ENCODE assay signal across 8 cellular contexts in the genomic region with DNA sequence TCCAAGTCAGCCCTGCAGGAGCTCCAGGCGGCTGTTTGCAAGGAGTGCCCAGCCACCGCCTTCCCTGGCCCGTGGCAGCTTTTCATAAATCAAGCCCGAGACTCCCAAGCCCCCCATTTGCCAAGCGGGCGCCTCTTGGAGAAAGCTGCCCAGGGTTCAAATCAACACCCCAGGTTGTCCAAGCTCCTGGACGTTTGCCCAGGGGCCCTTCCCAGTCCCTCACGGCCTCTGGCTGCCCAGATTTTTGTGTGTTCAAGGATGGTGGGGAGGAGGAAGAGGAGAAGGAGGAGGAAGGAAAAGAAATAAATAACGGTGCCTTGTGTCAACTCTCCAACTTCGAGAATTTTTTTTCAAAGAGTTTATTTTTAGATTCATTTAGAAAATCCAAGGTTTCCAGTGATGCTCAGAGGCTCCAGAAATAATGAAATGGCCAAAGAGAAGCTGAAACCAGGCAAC. TPM values are rescaled to one million over a fixed set of nuclear protein-coding genes. Genes with fewer than 3 reads are reported as not detected.
DNase-seq lines count a peak whose midpoint lies in the region; ATAC-seq and TF ChIP-seq lines count a peak whose summit lies in the region.

No MANE protein-coding gene starts in this region.

- intact Hi-C loops in right cardiac atrium (cut with DNase I): loop anchor here in 1 of 4 donors (10.0 kb wide), 1 partner anchor 108 kb away; no protein-coding TSS in a partner anchor

- no peak for TF ChIP-seq CTCF in retinal pigment epithelial cell (conservative IDR thresholded peaks at IDR 0.05; ENCODE audit: low read depth, low read length)

- no peaks in the 10 kb centered on the region for H4K20me1 ChIP-seq in GM23248 (ENCODE audit: insufficient read depth)

- no peaks in the 10 kb centered on the region for H3K36me3 ChIP-seq in GM23248 (ENCODE audit: low read depth)
- no peaks in the 10 kb centered on the region for H3K36me3 ChIP-seq in adipocyte (ENCODE audit: control insufficient read depth, insufficient read depth, low read length, severe bottlenecking)

- H3K79me2 ChIP-seq in GM23248 (ENCODE audit: insufficient read depth): no peaks in the 10 kb centered on the region

- H3K9me2 ChIP-seq in GM23248 (ENCODE audit: insufficient read depth): no peaks in the 10 kb centered on the region

- peaks cover 21% of the 10 kb centered on the region for H3F3A ChIP-seq in GM23248 (ENCODE audit: insufficient read depth)

- H3K9me3 ChIP-seq in GM23248 (ENCODE audit: low read depth): no peaks in the 10 kb centered on the region
- H3K9me3 ChIP-seq in adipocyte (ENCODE audit: control insufficient read depth, low read length): no peaks in the 10 kb centered on the region
- no peaks in the 10 kb centered on the region for H3K9me3 ChIP-seq in right cardiac atrium (ENCODE audit: control insufficient read depth, low read length)

- peak; percentile 13 to 29 for ATAC-seq in right cardiac atrium

- WGBS in GM23248 (ENCODE audit: low coverage in 1 of 2, low lambda C conversion rate in 2 of 2, missing lambda C conversion rate in 2 of 2), 2 experiments: 0 to 6% methylated on average over 10 of the region's 10 CpGs
- WGBS in right cardiac atrium: 1% methylated on average over 10 of the region's 10 CpGs

- H2AFZ ChIP-seq in GM23248: peak overlapping the region; percentile 40

- peak overlapping the region; percentile 99 for H3K4me2 ChIP-seq in GM23248 (ENCODE audit: unreplicated experiment)

- DNase-seq in GM23248: peak; percentile 65
- DNase-seq in adipocyte (ENCODE audit: low read depth): peak; percentile 47
- no peak for DNase-seq in right cardiac atrium
- DNase-seq in retinal pigment epithelial cell (ENCODE audit: low read depth): no peak
- no peak for DNase-seq in NCI-H1694 treated with DMSO at 0.1 percent for 48 hours (lab: John Stamatoyannopoulos, UW)
- no peak for DNase-seq in NCI-H2029 treated with DMSO at 0.1 percent for 48 hours (lab: John Stamatoyannopoulos, UW)
- no peak for DNase-seq in NCI-H1048 (lab: John Stamatoyannopoulos, UW)
- no peak for DNase-seq in cerebellar nuclear complex (lab: John Stamatoyannopoulos, UW)

- no peaks in the 10 kb centered on the region; the same call in 1 of the 2 replicates for H3K27me3 ChIP-seq in GM23248 (replicated peaks; ENCODE audit: insufficient read depth)
- peaks cover 8% of the 10 kb centered on the region for H3K27me3 ChIP-seq in adipocyte (replicated peaks; ENCODE audit: control insufficient read depth, insufficient read depth, low read length)
- no peaks in the 10 kb centered on the region for H3K27me3 ChIP-seq in right cardiac atrium (ENCODE audit: control insufficient read depth, insufficient read depth)

- H3K4me1 ChIP-seq in GM23248 (ENCODE audit: insufficient read depth) (peaks cover 36% of the 10 kb centered on the region), adipocyte (ENCODE audit: control insufficient read depth, insufficient read depth, low read length) (peaks cover 44% of the 10 kb centered on the region), right cardiac atrium (ENCODE audit: control insufficient read depth, insufficient read depth, low read length) (peaks cover 9% of the 10 kb centered on the region)

- peak overlapping the region; percentile 93 for H3K9ac ChIP-seq in GM23248
- H3K9ac ChIP-seq in adipocyte (ENCODE audit: low read length): no peak overlapping the region

- peak overlapping the region; percentile 81 for H3K4me3 ChIP-seq in GM23248
- peak overlapping the region; percentile 80 for H3K4me3 ChIP-seq in adipocyte (ENCODE audit: low read length)
- peak overlapping the region; percentile 50 for H3K4me3 ChIP-seq in right cardiac atrium (ENCODE audit: low read length)
- peak overlapping the region; percentile 59 for H3K4me3 ChIP-seq in retinal pigment epithelial cell (ENCODE audit: low read length)

- in situ Hi-C loops in GM23248 (cut with MboI): no loop called here

- H3K27ac ChIP-seq in GM23248 (peak overlapping the region; percentile 62), right cardiac atrium (ENCODE audit: low read length) (peak overlapping the region; percentile 85)

RNA-seq across cellular contexts. Expression of a gene that starts 20.6 kb away (rescaled TPM):
- total RNA-seq in GM23248 (2014; rRNA removed; shearing (Covaris generic)): 0.11 and 0.51 TPM in 2 replicates
- 0.09 and 0.14 TPM in 2 replicates for polyA plus RNA-seq in GM23248 (2016; fragmentation: Nextera tagmentation; extraction: Ambion mirVana)
- total RNA-seq in right cardiac atrium: 10 to 100 TPM in 1 of 4 donors, 1 to 10 TPM in 3; 6.8 to 13.3 (median 8.3) TPM
- polyA plus RNA-seq in right cardiac atrium: 2.8 TPM

Comparison
In these comparisons a context has a peak if more than half of its experiments do, and no peak if none do; other contexts are left out.
1. DNase-seq: peak in GM23248 (single experiment) and adipocyte (single experiment); none in right cardiac atrium (0 of 3), retinal pigment epithelial cell (single experiment), NCI-H1694 treated with DMSO at 0.1 percent for 48 hours (single experiment), NCI-H2029 treated with DMSO at 0.1 percent for 48 hours (single experiment), NCI-H1048 (single experiment) and cerebellar nuclear complex (0 of 2).
2. Peak in every context shown above with its lines, with median percentiles within 50 percentile points of each other: H3K4me3 ChIP-seq.